In genomic region chr17:36546418-36547093, GRCh38 we compare ENCODE assay signal across 8 cellular contexts. TPM values are rescaled to one million over a fixed set of nuclear protein-coding genes. Genes with fewer than 3 reads are reported as not detected.
DNase-seq lines count a peak whose midpoint lies in the region; ATAC-seq, FAIRE-seq and TF ChIP-seq lines count a peak whose summit lies in the region.

No MANE protein-coding gene starts in this region.

- peaks cover 5% of the 10 kb centered on the region for H3K36me3 Mint-ChIP-seq in CD4-positive, CD25-positive, alpha-beta regulatory T cell

- H3K4me3 ChIP-seq in CD4-positive, CD25-positive, alpha-beta regulatory T cell (ENCODE audit: low read depth, low read length) = peak overlapping the region; percentile 97
- H3K4me3 ChIP-seq in coronary artery (peak overlapping the region; percentile 91), neural cell (ENCODE audit: low read length) (peak overlapping the region; percentile 99)

- no peak for FAIRE-seq in frontal cortex (lab: Jason Lieb, UNC)

- no peak for ATAC-seq in CD4-positive, CD25-positive, alpha-beta regulatory T cell (ENCODE audit: low read depth in 2 of 2)
- ATAC-seq in HG03342 (IDR thresholded peaks at IDR 0.05; ENCODE audit: unreplicated experiment) = no peak

- peak overlapping the region; percentile 78 to 94 (median 89) for H3K27ac Mint-ChIP-seq in CD4-positive, CD25-positive, alpha-beta regulatory T cell

- H3F3A ChIP-seq in neural cell (ENCODE audit: insufficient read depth, low read length, poor library complexity, severe bottlenecking) = peaks cover 4% of the 10 kb centered on the region

- peak overlapping the region; percentile 99 for H3K27ac ChIP-seq in CD4-positive, CD25-positive, alpha-beta regulatory T cell (ENCODE audit: insufficient read depth, low read length, poor library complexity, severe bottlenecking)
- H3K27ac ChIP-seq in coronary artery = peak overlapping the region; percentile 99
- H3K27ac ChIP-seq in neural cell (ENCODE audit: low read length) = peak overlapping the region; percentile 93

- H3K9ac ChIP-seq in neural cell (ENCODE audit: low read length) = peak overlapping the region; percentile 88

- H3K4me3 Mint-ChIP-seq in CD4-positive, CD25-positive, alpha-beta regulatory T cell = peak overlapping the region; percentile 93 to 97 (median 94)

- H3K27me3 Mint-ChIP-seq in CD4-positive, CD25-positive, alpha-beta regulatory T cell = peaks cover 6% of the 10 kb centered on the region

- peak overlapping the region; percentile 90 for H3K4me2 ChIP-seq in neural cell (ENCODE audit: low read length)

- H3K4me1 ChIP-seq in CD4-positive, CD25-positive, alpha-beta regulatory T cell (ENCODE audit: control insufficient read depth, insufficient read depth, low read length, poor library complexity, severe bottlenecking) = peaks cover 65% of the 10 kb centered on the region

- H3K79me2 ChIP-seq in neural cell (replicated peaks; ENCODE audit: insufficient read depth, low read length) = peaks cover 59% of the 10 kb centered on the region

- no peak overlapping the region for H2AFZ ChIP-seq in neural cell (ENCODE audit: low read depth, low read length)

- no peaks in the 10 kb centered on the region for H3K9me3 ChIP-seq in CD4-positive, CD25-positive, alpha-beta regulatory T cell (ENCODE audit: control insufficient read depth in 2 of 2, low read length in 2 of 2)
- H3K9me3 ChIP-seq in neural cell (ENCODE audit: low read length) = no peaks in the 10 kb centered on the region

- H3K4me1 Mint-ChIP-seq in CD4-positive, CD25-positive, alpha-beta regulatory T cell = peaks cover 27 to 60% (median 43%) of the 10 kb centered on the region in 4 donors

- H3K36me3 ChIP-seq in CD4-positive, CD25-positive, alpha-beta regulatory T cell (ENCODE audit: control insufficient read depth, insufficient read depth, low read length) = peaks cover 2% of the 10 kb centered on the region
- no peaks in the 10 kb centered on the region for H3K36me3 ChIP-seq in neural cell (ENCODE audit: insufficient read depth, low read length)

- TF ChIP-seq CTCF in coronary artery (IDR thresholded peaks at IDR 0.05) (no peak), neural cell (IDR thresholded peaks at IDR 0.05; ENCODE audit: poor library complexity, severe bottlenecking) (no peak)

- DNase-seq in CD4-positive, CD25-positive, alpha-beta regulatory T cell = peak in 2 of 3 donors; percentile 19 to 51
- DNase-seq in NCI-H146 (lab: John Stamatoyannopoulos, UW) (peak; percentile 9), coronary artery (ENCODE audit: low spot score) (no peak), frontal cortex (ENCODE audit: low spot score in 2 of 2) (no peak), AG08395 (ENCODE audit: low spot score) (no peak), NCI-H2196 (lab: John Stamatoyannopoulos, UW; ENCODE audit: unreplicated experiment) (no peak)

- no peaks in the 10 kb centered on the region for H3K9me3 Mint-ChIP-seq in CD4-positive, CD25-positive, alpha-beta regulatory T cell

- no peak for TF ChIP-seq RAD21 in neural cell (conservative IDR thresholded peaks at IDR 0.05)

- no peaks in the 10 kb centered on the region for H3K9me2 ChIP-seq in neural cell (ENCODE audit: insufficient read depth, low read length)

- TF ChIP-seq EP300 in neural cell (conservative IDR thresholded peaks at IDR 0.05; ENCODE audit: poor library complexity, severe bottlenecking) = no peak

- no peaks in the 10 kb centered on the region for H4K20me1 ChIP-seq in neural cell (ENCODE audit: insufficient read depth)

- no peaks in the 10 kb centered on the region for H3K27me3 ChIP-seq in CD4-positive, CD25-positive, alpha-beta regulatory T cell (ENCODE audit: control insufficient read depth, insufficient read depth, low read length)
- H3K27me3 ChIP-seq in neural cell (ENCODE audit: insufficient read depth, low read depth, low read length) = no peaks in the 10 kb centered on the region

TF ChIP-seq in neural cell, 6 proteins besides CTCF, POLR2A, EP300 and RAD21:
- TF ChIP-seq REST (IDR thresholded peaks at IDR 0.05; ENCODE audit: borderline replicate concordance) = no peak
- no peak for TF ChIP-seq TAF1 (IDR thresholded peaks at IDR 0.05; ENCODE audit: low read depth)
- TF ChIP-seq POLR2AphosphoS5 (IDR thresholded peaks at IDR 0.05) = no peak
- no peak for TF ChIP-seq SMC3 (conservative IDR thresholded peaks at IDR 0.05; ENCODE audit: poor library complexity)
- TF ChIP-seq MXI1 (conservative IDR thresholded peaks at IDR 0.05; ENCODE audit: poor library complexity, severe bottlenecking) = no peak
- TF ChIP-seq EZH2 (IDR thresholded peaks at IDR 0.05; ENCODE audit: borderline replicate concordance, insufficient read depth, low read length, poor library complexity, severe bottlenecking) = no peak

RNA-seq across cellular contexts. Expression of gene GGNBP2, which starts 1.8 kb away (rescaled TPM):
- 144 TPM for total RNA-seq in CD4-positive, CD25-positive, alpha-beta regulatory T cell
- 10 to 100 TPM; 45.9 to 60.0 (median 53.0) TPM for polyA plus RNA-seq in CD4-positive, CD25-positive, alpha-beta regulatory T cell
- polyA plus RNA-seq in neural cell = 99.3 and 112 TPM in 2 replicates
- 92.7 and 97.4 TPM in 2 replicates for polyA minus RNA-seq in neural cell
- 67.7 TPM for total RNA-seq in frontal cortex

RNA-seq across cellular contexts. Expression of gene PIGW, which starts 11.8 kb away (rescaled TPM):
- 6.2 TPM for total RNA-seq in CD4-positive, CD25-positive, alpha-beta regulatory T cell
- 10 to 100 TPM in 1 of 4 donors, 1 to 10 TPM in 3; 4.6 to 10.6 (median 7.3) TPM for polyA plus RNA-seq in CD4-positive, CD25-positive, alpha-beta regulatory T cell
- 2.7 and 5.4 TPM in 2 replicates for polyA plus RNA-seq in neural cell
- 4.4 and 5.6 TPM in 2 replicates for polyA minus RNA-seq in neural cell
- 3.3 TPM for total RNA-seq in frontal cortex

RNA-seq across cellular contexts. Expression of gene MYO19, which starts 11.9 kb away (rescaled TPM):
- 86.1 TPM for total RNA-seq in CD4-positive, CD25-positive, alpha-beta regulatory T cell
- polyA plus RNA-seq in CD4-positive, CD25-positive, alpha-beta regulatory T cell = 1 to 10 TPM; 4.8 to 8.1 (median 5.9) TPM
- 51.5 and 66.7 TPM in 2 replicates for polyA plus RNA-seq in neural cell
- 58.6 and 61.1 TPM in 2 replicates for polyA minus RNA-seq in neural cell
- total RNA-seq in frontal cortex = 30.6 TPM

RNA-seq across cellular contexts. Expression of gene DHRS11, which starts 45.1 kb away (rescaled TPM):
- total RNA-seq in CD4-positive, CD25-positive, alpha-beta regulatory T cell = 4.7 TPM
- 1 to 10 TPM; 3.3 to 5.5 (median 4.7) TPM for polyA plus RNA-seq in CD4-positive, CD25-positive, alpha-beta regulatory T cell
- 13.4 and 18.6 TPM in 2 replicates for polyA plus RNA-seq in neural cell
- 11.7 and 16.9 TPM in 2 replicates for polyA minus RNA-seq in neural cell
- total RNA-seq in frontal cortex = 5.7 TPM

RNA-seq across cellular contexts. Expression of gene MRM1, which starts 54.8 kb away (rescaled TPM):
- 3.2 TPM for total RNA-seq in CD4-positive, CD25-positive, alpha-beta regulatory T cell
- polyA plus RNA-seq in CD4-positive, CD25-positive, alpha-beta regulatory T cell = 1 to 10 TPM; 5.6 to 8.0 (median 7.4) TPM
- 1.8 and 4.0 TPM in 2 replicates for polyA plus RNA-seq in neural cell
- polyA minus RNA-seq in neural cell = 2.7 and 3.2 TPM in 2 replicates
- 3.3 TPM for total RNA-seq in frontal cortex

Comparison
In these comparisons a context has a peak if more than half of its experiments do, and no peak if none do; other contexts are left out.
1. DNase-seq: peak in CD4-positive, CD25-positive, alpha-beta regulatory T cell (2 of 3) and NCI-H146 (single experiment); none in coronary artery (single experiment), frontal cortex (0 of 2), AG08395 (single experiment) and NCI-H2196 (single experiment).
2. Peak in every context shown above with its lines, with median percentiles within 50 percentile points of each other: H3K27ac ChIP-seq and H3K4me3 ChIP-seq.